In the genomic region with DNA sequence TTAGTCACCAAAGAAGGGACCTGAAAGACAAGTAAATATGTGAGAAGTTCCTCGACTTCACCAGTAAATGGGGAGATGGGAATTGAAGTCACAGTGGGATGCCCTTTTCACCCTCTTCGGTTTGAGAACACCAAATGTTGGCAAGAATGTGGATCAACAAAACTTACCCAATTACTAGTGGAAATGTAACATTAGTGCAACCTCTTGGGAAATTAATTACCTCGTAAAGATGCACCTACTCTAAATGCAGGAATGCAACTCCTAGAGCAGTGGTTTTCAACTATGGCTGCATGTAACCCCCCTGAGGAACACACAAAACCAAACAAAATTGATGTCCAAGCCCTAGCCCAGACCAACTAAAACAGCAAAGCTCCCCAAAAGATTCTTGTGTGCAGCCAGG, we compare ENCODE assay signal across 29 cellular contexts.
"Had no signal": no experiment of that assay in that cellular context is flagged by ENCODE, and none has a peak within 500 bp of the region (broad histone marks: within the 10 kb centered on the region; RNA-seq: fewer than 3 reads in every experiment).

No MANE protein-coding gene starts in this region.

- H3K9me3 Mint-ChIP-seq: naive thymus-derived CD4-positive, alpha-beta T cell; natural killer cell; nephron; neural progenitor cell; stimulated activated memory B cell treated with anti-CD40 and anti-IgM and Interleukin-4, amounts not matched to agents 10 μg/mL and 1 μg/mL and 100 μg/mL, for 72 hours; stimulated activated naive CD8-positive, alpha-beta T cell treated with anti-CD3 and anti-CD28 coated beads, Interleukin-15, amount 100 ng/mL, for 72 hours; type B pancreatic cell had no signal

- H3K27me3 Mint-ChIP-seq: naive thymus-derived CD4-positive, alpha-beta T cell; progenitor cell of endocrine pancreas; stimulated activated memory B cell treated with anti-CD40 and anti-IgM and Interleukin-4, amounts not matched to agents 10 μg/mL and 1 μg/mL and 100 μg/mL, for 72 hours; stimulated activated naive CD8-positive, alpha-beta T cell treated with anti-CD3 and anti-CD28 coated beads, Interleukin-15, amount 100 ng/mL, for 72 hours; type B pancreatic cell had no signal

- H3K79me2 ChIP-seq: parathyroid adenoma had no signal

- H3K27me3 ChIP-seq: neural progenitor cell, ovary, right lobe of liver, suprapubic skin, testis, tibial artery, transverse colon, upper lobe of right lung, uterus had no signal

- DNase-seq: naive thymus-derived CD4-positive, alpha-beta T cell; natural killer cell; occipital lobe; ovary; posterior cingulate gyrus; psoas muscle; right cardiac atrium; right lobe of liver; small intestine; stimulated activated CD4-positive, alpha-beta T cell treated with anti-CD3 and anti-CD28 coated beads, Interleukin-1b, Interleukin-23, amount 100 ng/mL, for 48 hours; stimulated activated CD4-positive, alpha-beta T cell treated with anti-CD3 and anti-CD28 coated beads, Interleukin-4, amount 100 ng/mL, for 1 hour; stimulated activated CD4-positive, alpha-beta T cell treated with anti-CD3 and anti-CD28 coated beads, Interleukin-4, amount 100 ng/mL, for 4 hours; stimulated activated CD8-positive, alpha-beta memory T cell treated with anti-CD3 and anti-CD28 coated beads, Interleukin-4, amount 100 ng/mL, for 48 hours; stimulated activated naive CD4-positive, alpha-beta T cell; stimulated activated naive CD8-positive, alpha-beta T cell treated with anti-CD3 and anti-CD28 coated beads, Interleukin-15, amount 100 ng/mL, for 72 hours; stimulated activated naive CD8-positive, alpha-beta T cell treated with anti-CD3 and anti-CD28 coated beads, Interleukin-15, Interleukin-2, amounts not matched to agents 100 U/mL and 50 U/mL, for 24 hours; substantia nigra; testis; tibial artery; transverse colon; upper lobe of right lung; uterus had no signal

- H3K36me3 Mint-ChIP-seq: natural killer cell had no signal

- H3K4me2 ChIP-seq: neural progenitor cell had no signal

- H3K4me3 Mint-ChIP-seq: naive thymus-derived CD4-positive, alpha-beta T cell; natural killer cell; nephron; neural progenitor cell; stimulated activated memory B cell treated with anti-CD40 and anti-IgM and Interleukin-4, amounts not matched to agents 10 μg/mL and 1 μg/mL and 100 μg/mL, for 72 hours; stimulated activated naive CD8-positive, alpha-beta T cell treated with anti-CD3 and anti-CD28 coated beads, Interleukin-15, amount 100 ng/mL, for 72 hours; type B pancreatic cell had no signal

- H3K4me3 ChIP-seq: neural progenitor cell, ovary, psoas muscle, right lobe of liver, suprapubic skin, testis, tibial artery, transverse colon, upper lobe of right lung, uterus had no signal

- H3K9ac ChIP-seq: neural progenitor cell, parathyroid adenoma had no signal

- H3K4me1 ChIP-seq: parathyroid adenoma, psoas muscle, right lobe of liver, suprapubic skin, testis, tibial artery, transverse colon, upper lobe of right lung, uterus had no signal

- H2AFZ ChIP-seq: neural progenitor cell, parathyroid adenoma had no signal

- H3K27ac ChIP-seq: neural progenitor cell, ovary, parathyroid adenoma, psoas muscle, right lobe of liver, suprapubic skin, testis, tibial artery, transverse colon, upper lobe of right lung, uterus had no signal

- H3K27ac Mint-ChIP-seq: naive thymus-derived CD4-positive, alpha-beta T cell; natural killer cell; nephron; neural progenitor cell; progenitor cell of endocrine pancreas; stimulated activated memory B cell treated with anti-CD40 and anti-IgM and Interleukin-4, amounts not matched to agents 10 μg/mL and 1 μg/mL and 100 μg/mL, for 72 hours; stimulated activated naive CD8-positive, alpha-beta T cell treated with anti-CD3 and anti-CD28 coated beads, Interleukin-15, amount 100 ng/mL, for 72 hours; type B pancreatic cell had no signal

- H3K36me3 ChIP-seq: neural progenitor cell, ovary, transverse colon, uterus had no signal

- H3K9me3 ChIP-seq: ovary, psoas muscle, right lobe of liver, suprapubic skin, testis, tibial artery, transverse colon, upper lobe of right lung, uterus had no signal

- ATAC-seq: naive thymus-derived CD4-positive, alpha-beta T cell; natural killer cell; psoas muscle; right cardiac atrium; right lobe of liver; stimulated activated memory B cell treated with anti-CD40 and anti-IgM and Interleukin-4, amounts not matched to agents 10 μg/mL and 1 μg/mL and 100 μg/mL, for 72 hours; stimulated activated naive CD8-positive, alpha-beta T cell treated with anti-CD3 and anti-CD28 coated beads, Interleukin-15, amount 100 ng/mL, for 72 hours; stimulated activated naive CD8-positive, alpha-beta T cell treated with anti-CD3 and anti-CD28 coated beads, Interleukin-15, Interleukin-2, amounts not matched to agents 100 U/mL and 50 U/mL, for 24 hours; upper lobe of right lung had no signal

- H3K4me1 Mint-ChIP-seq: naive thymus-derived CD4-positive, alpha-beta T cell; natural killer cell; nephron; stimulated activated memory B cell treated with anti-CD40 and anti-IgM and Interleukin-4, amounts not matched to agents 10 μg/mL and 1 μg/mL and 100 μg/mL, for 72 hours; stimulated activated naive CD8-positive, alpha-beta T cell treated with anti-CD3 and anti-CD28 coated beads, Interleukin-15, amount 100 ng/mL, for 72 hours had no signal
